In the genomic region with DNA sequence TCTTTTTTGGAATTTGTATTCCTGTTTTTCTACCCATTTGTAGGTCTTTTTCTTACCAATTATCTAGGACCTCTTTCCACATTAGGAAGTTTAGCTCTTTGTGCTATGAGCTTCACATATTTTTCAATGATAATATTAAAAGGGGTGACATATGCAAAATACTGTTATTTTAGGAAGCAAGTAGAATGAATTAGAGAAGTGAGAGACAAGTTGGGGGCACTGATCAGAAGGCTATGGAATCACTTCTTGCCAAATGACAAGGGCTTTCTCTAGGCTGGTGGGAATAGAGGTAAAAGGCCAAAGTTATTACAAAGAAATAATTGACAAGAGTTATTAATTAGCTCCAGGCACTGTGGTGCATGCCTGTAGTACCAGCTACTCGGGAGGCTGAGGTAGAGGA, we compare ENCODE assay signal across 14 cellular contexts. TPM values are rescaled to one million over a fixed set of nuclear protein-coding genes. Genes with fewer than 3 reads are reported as not detected.
DNase-seq lines count a peak whose midpoint lies in the region; ATAC-seq and TF ChIP-seq lines count a peak whose summit lies in the region.
"Had no signal": no experiment of that assay in that cellular context is flagged by ENCODE, and none has a peak within 500 bp of the region (broad histone marks: within the 10 kb centered on the region; RNA-seq: fewer than 3 reads in every experiment).

No MANE protein-coding gene starts in this region.

- no peaks in the 10 kb centered on the region for H3K27me3 ChIP-seq in BLaER1 treated with 17β-estradiol and CSF1 and Interleukin-3, amounts not matched to agents 10 nM and 100 nM
- no peaks in the 10 kb centered on the region for H3K27me3 ChIP-seq in PC-9 (ENCODE audit: insufficient read depth, low read depth)
- H3K27me3 ChIP-seq in mesendoderm (ENCODE audit: insufficient read depth, low read length, poor library complexity): no peaks in the 10 kb centered on the region
- no peaks in the 10 kb centered on the region for H3K27me3 ChIP-seq in foreskin keratinocyte
- no peaks in the 10 kb centered on the region for H3K27me3 ChIP-seq in CD8-positive, alpha-beta memory T cell (ENCODE audit: insufficient read depth, low read length, poor library complexity, severe bottlenecking)

- peaks cover 44% of the 10 kb centered on the region for H3F3A ChIP-seq in PC-9 (ENCODE audit: insufficient read depth, low read depth)

- peak overlapping the region in 9 of 11 experiments; percentile 1 to 53 (median 13); a peak in 11 of 22 replicates for H3K4me2 ChIP-seq in BLaER1 treated with 17β-estradiol and CSF1 and Interleukin-3, amounts not matched to agents 10 nM and 100 nM
- H3K4me2 ChIP-seq in PC-9: peak overlapping the region; percentile 20
- H3K4me2 ChIP-seq in mesendoderm (ENCODE audit: low read length): no peak overlapping the region

- H3K36me3 Mint-ChIP-seq in CD8-positive, alpha-beta memory T cell: peaks cover 0 to 3% (median 0%) of the 10 kb centered on the region in 3 donors
- H3K36me3 Mint-ChIP-seq: CD14-positive monocyte had no signal

- H3K27me3 Mint-ChIP-seq in CD8-positive, alpha-beta memory T cell: peaks cover 14 to 34% of the 10 kb centered on the region in 2 donors

- no peak overlapping the region for H3K18ac ChIP-seq in mesendoderm (ENCODE audit: low read length)

- H2BK5ac ChIP-seq in mesendoderm (ENCODE audit: low read length): no peak overlapping the region

- no peak overlapping the region for H3K4me3 ChIP-seq in BLaER1 treated with 17β-estradiol and CSF1 and Interleukin-3, amounts not matched to agents 10 nM and 100 nM
- H3K4me3 ChIP-seq in PC-9: no peak overlapping the region
- no peak overlapping the region for H3K4me3 ChIP-seq in mesendoderm (ENCODE audit: low read length)
- H3K4me3 ChIP-seq in CD8-positive, alpha-beta memory T cell (ENCODE audit: low read length): no peak overlapping the region
- H3K4me3 ChIP-seq: HAP-1 had no signal

- H3K9me3 ChIP-seq in BLaER1 treated with 17β-estradiol and CSF1 and Interleukin-3, amounts not matched to agents 10 nM and 100 nM (replicated peaks in 1 of 11): no peaks in the 10 kb centered on the region
- no peaks in the 10 kb centered on the region for H3K9me3 ChIP-seq in PC-9 (ENCODE audit: insufficient read depth, low read depth)
- H3K9me3 ChIP-seq in CD8-positive, alpha-beta memory T cell (ENCODE audit: low read length): no peaks in the 10 kb centered on the region
- H3K9me3 ChIP-seq: HAP-1 had no signal

- WGBS in mesendoderm (ENCODE audit: extremely low coverage, insufficient coverage, low lambda C conversion rate): no CpG with 5 or more reads among the region's 1 CpG

- H4K20me1 ChIP-seq in BLaER1 treated with 17β-estradiol and CSF1 and Interleukin-3, amounts not matched to agents 10 nM and 100 nM: peaks cover 0 to 6% (median 0%) of the 10 kb centered on the region in 11 experiments; a peak in 2 of 22 replicates
- no peaks in the 10 kb centered on the region for H4K20me1 ChIP-seq in PC-9 (ENCODE audit: insufficient read depth)

- no peaks in the 10 kb centered on the region for H3K9me3 Mint-ChIP-seq in CD8-positive, alpha-beta memory T cell

- TF ChIP-seq CTCF in PC-9 (conservative IDR thresholded peaks at IDR 0.05) (no peak), foreskin keratinocyte (conservative IDR thresholded peaks at IDR 0.05) (no peak)

- H3K9ac ChIP-seq in BLaER1 treated with 17β-estradiol and CSF1 and Interleukin-3, amounts not matched to agents 10 nM and 100 nM: no peak overlapping the region
- H3K9ac ChIP-seq in mesendoderm (ENCODE audit: low read length): no peak overlapping the region

- no peaks in the 10 kb centered on the region for H3K36me3 ChIP-seq in BLaER1 treated with 17β-estradiol and CSF1 and Interleukin-3, amounts not matched to agents 10 nM and 100 nM
- no peaks in the 10 kb centered on the region for H3K36me3 ChIP-seq in PC-9 (ENCODE audit: low read depth)
- no peaks in the 10 kb centered on the region for H3K36me3 ChIP-seq in mesendoderm (ENCODE audit: control insufficient read depth, insufficient read depth, low read length)
- H3K36me3 ChIP-seq in CD8-positive, alpha-beta memory T cell (ENCODE audit: insufficient read depth, low read length): no peaks in the 10 kb centered on the region
- H3K36me3 ChIP-seq: HAP-1 had no signal

- H2AFZ ChIP-seq in PC-9: no peak overlapping the region

- intact Hi-C loops in PC-9 (cut with micrococcal nuclease; ENCODE audit: unreplicated experiment): no loop called here

- no peak overlapping the region for H3K27ac Mint-ChIP-seq in CD8-positive, alpha-beta memory T cell
- H3K27ac Mint-ChIP-seq: CD14-positive monocyte had no signal

- DNase-seq in MV-4-11 (lab: John Stamatoyannopoulos, UW): peak; percentile 19
- DNase-seq in PC-9: no peak
- DNase-seq in mesendoderm: no peak
- no peak for DNase-seq in foreskin keratinocyte
- DNase-seq in stimulated activated CD8-positive, alpha-beta memory T cell treated with anti-CD3 and anti-CD28 coated beads, Interleukin-4, amount 100 ng/mL, for 48 hours: no peak
- no peak for DNase-seq in middle frontal gyrus (ENCODE audit: extremely low spot score, low spot score)
- no peak for DNase-seq in CD8-positive, alpha-beta memory T cell
- DNase-seq: ACHN, Calu3, DMS 273 treated with DMSO at 0.1 percent for 48 hours had no signal

- no peak overlapping the region for H3K4me3 Mint-ChIP-seq in CD8-positive, alpha-beta memory T cell
- H3K4me3 Mint-ChIP-seq: CD14-positive monocyte had no signal

- H3K56ac ChIP-seq in mesendoderm (ENCODE audit: low read length): no peak overlapping the region

- H3K79me2 ChIP-seq in PC-9 (ENCODE audit: low read depth) (peaks cover 71% of the 10 kb centered on the region), mesendoderm (ENCODE audit: control insufficient read depth, insufficient read depth, low read length) (peaks cover 6% of the 10 kb centered on the region)

- no peak overlapping the region for H4K8ac ChIP-seq in mesendoderm (ENCODE audit: low read depth, low read length)

- H3K27ac ChIP-seq in BLaER1 treated with 17β-estradiol and CSF1 and Interleukin-3, amounts not matched to agents 10 nM and 100 nM: no peak overlapping the region; a peak in 1 of 22 replicates
- H3K27ac ChIP-seq in PC-9 (peak overlapping the region; percentile 53), mesendoderm (ENCODE audit: low read depth, low read length) (no peak overlapping the region), foreskin keratinocyte (no peak overlapping the region)
- H3K27ac ChIP-seq in CD8-positive, alpha-beta memory T cell (ENCODE audit: low read depth, low read length): no peak overlapping the region
- H3K27ac ChIP-seq: HL-60 had no signal

- H3K23ac ChIP-seq in mesendoderm (ENCODE audit: low read length): no peak overlapping the region

- H2BK120ac ChIP-seq in mesendoderm (ENCODE audit: low read depth, low read length): no peak overlapping the region

- ATAC-seq in foreskin keratinocyte: no peak

- peak overlapping the region; percentile 1 for H3K4ac ChIP-seq in mesendoderm (ENCODE audit: low read depth, low read length)

- H4K5ac ChIP-seq in mesendoderm (ENCODE audit: low read length): no peak overlapping the region

- H3K9me2 ChIP-seq in PC-9 (ENCODE audit: insufficient read depth): no peaks in the 10 kb centered on the region

- peaks cover 4 to 6% (median 6%) of the 10 kb centered on the region in 3 donors for H3K4me1 Mint-ChIP-seq in CD8-positive, alpha-beta memory T cell

- CTCF ChIA-PET in PC-9 (lab: Charles Lee): no interaction called here
- CTCF ChIA-PET in CD8-positive, alpha-beta memory T cell (lab: Charles Lee): interaction anchor here (1.3 kb wide), 1 partner anchor 55 kb away, joined by 3 read pairs; no protein-coding TSS in a partner anchor

- H3K79me1 ChIP-seq in mesendoderm (ENCODE audit: low read length): no peaks in the 10 kb centered on the region

- BruUV-seq in PC-9 (replicated peaks; lab: Mats Ljungman, UMichigan): no TSS peak

- H2BK15ac ChIP-seq in mesendoderm (replicated peaks; ENCODE audit: low read depth): peak overlapping the region; percentile 79

- H3K4me1 ChIP-seq in BLaER1 treated with 17β-estradiol and CSF1 and Interleukin-3, amounts not matched to agents 10 nM and 100 nM: peaks cover 26 to 57% (median 37%) of the 10 kb centered on the region in 10 experiments
- H3K4me1 ChIP-seq in PC-9 (replicated peaks; ENCODE audit: insufficient read depth): peaks cover 67% of the 10 kb centered on the region
- H3K4me1 ChIP-seq in mesendoderm (ENCODE audit: control insufficient read depth, low read depth, low read length): peaks cover 2% of the 10 kb centered on the region
- peaks cover 8% of the 10 kb centered on the region for H3K4me1 ChIP-seq in foreskin keratinocyte
- H3K4me1 ChIP-seq in CD8-positive, alpha-beta memory T cell (ENCODE audit: insufficient read depth, low read length): no peaks in the 10 kb centered on the region

- POLR2A ChIA-PET in PC-9 (lab: Charles Lee; ENCODE audit: unreplicated experiment): no interaction called here
- POLR2A ChIA-PET in CD8-positive, alpha-beta memory T cell (lab: Charles Lee): no interaction called here

- no peak overlapping the region for H2AK5ac ChIP-seq in mesendoderm (ENCODE audit: low read length)

RNA-seq across cellular contexts. Expression of a gene that starts 4.3 kb away (rescaled TPM):
- total RNA-seq in PC-9 (2021) (62.5 and 70.0 TPM in 2 replicates), foreskin keratinocyte (138 and 139 TPM in 2 replicates)
- 23.5 TPM for polyA plus RNA-seq in mesendoderm (2013, experiment 1 of 2)
- polyA plus RNA-seq in mesendoderm (2013, experiment 2 of 2): 23.0 TPM
- 71.2 and 80.6 TPM in 2 replicates for polyA plus RNA-seq in foreskin keratinocyte
- total RNA-seq in CD8-positive, alpha-beta memory T cell: under 1 TPM; 0.62 to 0.77 TPM
- 0.32 TPM for polyA plus RNA-seq in CD8-positive, alpha-beta memory T cell

Comparison
In these comparisons a context has a peak if more than half of its experiments do, and no peak if none do; other contexts are left out.
1. RNA of a gene that starts 4.3 kb away (total RNA-seq): 138 to 139 TPM in foreskin keratinocyte and 62.5 to 70.0 TPM in PC-9; 0.62 to 0.77 TPM in CD8-positive, alpha-beta memory T cell; every median in the first group is over 10 times any median in the second.